8 cellular contexts compared by ENCODE assay signal in the genomic region with DNA sequence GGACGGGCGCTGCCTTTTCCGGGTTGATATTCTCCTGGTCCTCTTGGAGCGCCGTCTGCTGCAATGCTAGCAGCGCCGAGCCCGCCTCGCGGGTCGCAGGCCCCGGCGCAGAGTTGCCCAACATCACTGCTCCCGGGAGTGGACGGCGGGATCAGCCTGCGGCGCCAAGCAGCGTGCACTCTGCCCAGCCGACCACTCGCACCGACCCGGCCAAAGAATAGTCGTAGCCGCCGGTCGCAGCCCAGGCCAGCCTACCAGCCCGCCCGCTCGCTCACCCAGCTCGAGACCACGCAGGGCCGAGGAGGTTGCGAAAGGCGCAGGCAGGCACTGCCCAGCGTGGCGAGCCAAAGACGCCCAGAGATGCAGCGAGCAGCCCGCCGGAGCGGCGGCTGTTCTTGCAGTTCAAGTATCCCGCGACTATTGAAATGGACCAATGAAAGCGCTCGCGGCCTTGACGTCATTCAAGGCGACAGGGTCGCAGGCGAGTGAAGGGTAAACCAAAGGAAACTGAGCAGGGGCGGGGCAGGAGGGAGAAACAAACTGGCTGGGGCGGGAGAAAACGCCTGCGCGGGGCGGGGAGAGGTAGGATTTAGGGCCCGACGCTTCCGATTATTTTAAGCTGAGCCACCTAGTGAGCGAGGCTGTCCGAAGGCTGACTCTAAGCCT. TPM values are rescaled to one million over a fixed set of nuclear protein-coding genes. Genes with fewer than 3 reads are reported as not detected.
DNase-seq lines count a peak whose midpoint lies in the region; ATAC-seq and TF ChIP-seq lines count a peak whose summit lies in the region.

A gene (minus strand): TSS at position 379 of the 666 bp plus-strand sequence. CDS start 255 bp downstream, at position 124.

- in situ Hi-C loops in transverse colon (cut with MboI; ENCODE audit: low pct_ligation_motif_present in 1 of 4, low pct_unique_long_range_greater_than_20kb in 1 of 4, low sequenced_read_pairs in 3 of 4), result no loop called here

- peaks cover 37% of the 10 kb centered on the region for H3K4me1 Mint-ChIP-seq in activated naive CD8-positive, alpha-beta T cell treated with anti-CD3 and anti-CD28 coated beads, Interleukin-2, amount 50 U/mL, for 24 hours

- H3K27ac Mint-ChIP-seq in activated naive CD8-positive, alpha-beta T cell treated with anti-CD3 and anti-CD28 coated beads, Interleukin-2, amount 50 U/mL, for 24 hours, result peak within 1 kb of the TSS; percentile 84

- intact Hi-C loops in transverse colon (cut with DNase I; ENCODE audit: low total_unique reads), result no loop called here

- H3K27me3 Mint-ChIP-seq in activated naive CD8-positive, alpha-beta T cell treated with anti-CD3 and anti-CD28 coated beads, Interleukin-2, amount 50 U/mL, for 24 hours, result no peaks in the 10 kb centered on the region

- ATAC-seq in HG02763 (IDR thresholded peaks at IDR 0.05; ENCODE audit: unreplicated experiment), result peak; percentile 97
- ATAC-seq in activated naive CD8-positive, alpha-beta T cell treated with anti-CD3 and anti-CD28 coated beads, Interleukin-2, amount 50 U/mL, for 24 hours, result peak; percentile 94

- no peak for TF ChIP-seq CTCF in GM12865 (IDR thresholded peaks at IDR 0.05; ENCODE audit: insufficient read depth, low read depth, low read length, missing control alignments)
- TF ChIP-seq CTCF in cardiac muscle cell (IDR thresholded peaks at IDR 0.05; ENCODE audit: low read depth, low read length), result no peak
- TF ChIP-seq CTCF in parathyroid adenoma (IDR thresholded peaks at IDR 0.05), result no peak
- no peak for TF ChIP-seq CTCF in transverse colon (IDR thresholded peaks at IDR 0.05)

- H3K27me3 ChIP-seq in cardiac muscle cell, result no peaks in the 10 kb centered on the region
- H3K27me3 ChIP-seq in parathyroid adenoma (ENCODE audit: control insufficient read depth, insufficient read depth, low read length), result no peaks in the 10 kb centered on the region
- H3K27me3 ChIP-seq in transverse colon, result no peaks in the 10 kb centered on the region

- H3K9me3 Mint-ChIP-seq in activated naive CD8-positive, alpha-beta T cell treated with anti-CD3 and anti-CD28 coated beads, Interleukin-2, amount 50 U/mL, for 24 hours, result no peaks in the 10 kb centered on the region

- DNase-seq in GM12865 (ENCODE audit: low read depth) (peak; percentile 98), NCI-H1417 treated with DMSO at 0.1 percent for 48 hours (lab: John Stamatoyannopoulos, UW) (peak; percentile 56), SW480 (ENCODE audit: low spot score) (peak; percentile 92), cardiac muscle cell (ENCODE audit: low read depth in 1 of 2, low spot score in 1 of 2) (peak; percentile 97 to 98), transverse colon (peak; percentile 97)
- peak; percentile 96 for DNase-seq in activated naive CD8-positive, alpha-beta T cell treated with anti-CD3 and anti-CD28 coated beads, Interleukin-2, amount 50 U/mL, for 24 hours

- peak; percentile 53 for TF ChIP-seq POLR2A in transverse colon (IDR thresholded peaks at IDR 0.05)

- H3K9ac ChIP-seq in parathyroid adenoma, result no peak within 1 kb of the TSS

- H3K4me3 ChIP-seq in GM12865 (ENCODE audit: low read depth, low read length), result peak within 1 kb of the TSS; percentile 70
- peak within 1 kb of the TSS; percentile 92 for H3K4me3 ChIP-seq in cardiac muscle cell
- peak within 1 kb of the TSS; percentile 74 for H3K4me3 ChIP-seq in parathyroid adenoma (ENCODE audit: low read depth, low read length)
- peak within 1 kb of the TSS; percentile 39 to 82 (median 69) for H3K4me3 ChIP-seq in transverse colon

- 0% methylated on average over 36 of the region's 63 CpGs; no CpG with 5 or more reads in 1 of the 2 donors for WGBS in transverse colon (ENCODE audit: low coverage in 1 of 2), 2 donors

- H3K36me3 Mint-ChIP-seq in activated naive CD8-positive, alpha-beta T cell treated with anti-CD3 and anti-CD28 coated beads, Interleukin-2, amount 50 U/mL, for 24 hours (ENCODE audit: low read depth), result peaks cover 46% of the 10 kb centered on the region

- H3K9me3 ChIP-seq in cardiac muscle cell (ENCODE audit: low read depth) (no peaks in the 10 kb centered on the region), parathyroid adenoma (ENCODE audit: control insufficient read depth, low read length) (no peaks in the 10 kb centered on the region), transverse colon (no peaks in the 10 kb centered on the region)

- H3K27ac ChIP-seq in cardiac muscle cell, result peak within 1 kb of the TSS; percentile 74
- H3K27ac ChIP-seq in parathyroid adenoma, result peak within 1 kb of the TSS; percentile 13
- H3K27ac ChIP-seq in transverse colon, result peak within 1 kb of the TSS; percentile 81 to 85 (median 82)

- H3K4me1 ChIP-seq in cardiac muscle cell (ENCODE audit: low read depth), result peaks cover 9% of the 10 kb centered on the region
- peaks cover 2% of the 10 kb centered on the region for H3K4me1 ChIP-seq in parathyroid adenoma
- H3K4me1 ChIP-seq in transverse colon, result peaks cover 4 to 21% (median 7%) of the 10 kb centered on the region in 4 donors

- peak within 1 kb of the TSS; percentile 82 for H3K4me2 ChIP-seq in parathyroid adenoma (ENCODE audit: low read length)

- H3K4me3 Mint-ChIP-seq in activated naive CD8-positive, alpha-beta T cell treated with anti-CD3 and anti-CD28 coated beads, Interleukin-2, amount 50 U/mL, for 24 hours, result peak within 1 kb of the TSS; percentile 99

- peak within 1 kb of the TSS; percentile 57 for H2AFZ ChIP-seq in parathyroid adenoma

- TF ChIP-seq EP300 in transverse colon (IDR thresholded peaks at IDR 0.05; ENCODE audit: low read depth), result no peak

- no peaks in the 10 kb centered on the region for H3K79me2 ChIP-seq in parathyroid adenoma

- peaks cover 27% of the 10 kb centered on the region for H3K36me3 ChIP-seq in cardiac muscle cell
- H3K36me3 ChIP-seq in parathyroid adenoma (ENCODE audit: control insufficient read depth, insufficient read depth, low read length), result no peaks in the 10 kb centered on the region
- no peaks in the 10 kb centered on the region for H3K36me3 ChIP-seq in transverse colon

RNA-seq across cellular contexts. Expression of the gene that starts here (rescaled TPM):
- total RNA-seq in cardiac muscle cell (21.5 and 129 TPM in 2 replicates), transverse colon (10 to 100 TPM in 1 of 4 donors, 1 to 10 TPM in 2, not detected in 1; 2.4 to 16.9 (median 3.3) TPM)
- polyA plus RNA-seq in cardiac muscle cell, result 16.0 and 111 TPM in 2 replicates

Comparison
In these comparisons a context has a peak if more than half of its experiments do, and no peak if none do; other contexts are left out.
1. Peak in every context shown above with its lines: DNase-seq, ATAC-seq, H3K4me3 ChIP-seq and H3K27ac ChIP-seq.
2. H3K27ac ChIP-seq: peak in every context shown above with its lines; median percentile 82 in transverse colon; 74 in cardiac muscle cell; 13 in parathyroid adenoma.